Comparison of ENCODE assay signal across 18 cellular contexts in genomic region chr1:26362331-26362730, GRCh38. TPM values are rescaled to one million over a fixed set of nuclear protein-coding genes. Genes with fewer than 3 reads are reported as not detected.
DNase-seq lines count a peak whose midpoint lies in the region; ATAC-seq, FAIRE-seq and TF ChIP-seq lines count a peak whose summit lies in the region.
"Had no signal": no experiment of that assay in that cellular context is flagged by ENCODE, and none has a peak within 500 bp of the region (broad histone marks: within the 10 kb centered on the region; RNA-seq: fewer than 3 reads in every experiment).

No MANE protein-coding gene starts in this region.

- H3K27me3 Mint-ChIP-seq in activated naive CD8-positive, alpha-beta T cell = peaks cover 5% of the 10 kb centered on the region
- H3K27me3 Mint-ChIP-seq in activated naive CD8-positive, alpha-beta T cell treated with anti-CD3 and anti-CD28 coated beads for 36 hours = peaks cover 16% of the 10 kb centered on the region
- H3K27me3 Mint-ChIP-seq in type B pancreatic cell = peaks cover 69% of the 10 kb centered on the region

- H3K27me3 ChIP-seq in H7 (ENCODE audit: control insufficient read depth, insufficient read depth, low read length) = peaks cover 21% of the 10 kb centered on the region
- no peaks in the 10 kb centered on the region; a peak in 1 of 5 replicates for H3K27me3 ChIP-seq in K562 (ENCODE audit: control insufficient read depth in 2 of 2, insufficient read depth in 2 of 2, low read length in 2 of 2)

- H3K9me1 ChIP-seq in K562 (ENCODE audit: control insufficient read depth, insufficient read depth, low read length) = no peaks in the 10 kb centered on the region

- no peaks in the 10 kb centered on the region for H4K20me1 ChIP-seq in K562 (replicated peaks; ENCODE audit: control insufficient read depth, insufficient read depth, low read length)

- no TSS peak for BruUV-seq in K562 (replicated peaks; lab: Mats Ljungman, UMichigan)

- no peak overlapping the region for H3K27ac ChIP-seq in K562 (ENCODE audit: extremely low read depth, low read depth, low read length)
- H3K27ac ChIP-seq: GM23248 had no signal

- no peak for TF ChIP-seq EP300 in K562 (IDR thresholded peaks at IDR 0.05; ENCODE audit: low read length)

- ATAC-seq in K562 = no peak
- ATAC-seq in GM18861 (IDR thresholded peaks at IDR 0.05; ENCODE audit: unreplicated experiment) = no peak
- ATAC-seq: CD8-positive, alpha-beta T cell had no signal

- no peak overlapping the region for H3K4me2 ChIP-seq in K562 (ENCODE audit: insufficient read depth, low read length)

- H3K27ac Mint-ChIP-seq in activated naive CD8-positive, alpha-beta T cell = no peak overlapping the region
- H3K27ac Mint-ChIP-seq in activated naive CD8-positive, alpha-beta T cell treated with anti-CD3 and anti-CD28 coated beads for 36 hours = no peak overlapping the region
- H3K27ac Mint-ChIP-seq in type B pancreatic cell = no peak overlapping the region
- H3K27ac Mint-ChIP-seq: CD8-positive, alpha-beta T cell had no signal

- H3K36me3 Mint-ChIP-seq in activated naive CD8-positive, alpha-beta T cell = no peaks in the 10 kb centered on the region
- no peaks in the 10 kb centered on the region for H3K36me3 Mint-ChIP-seq in activated naive CD8-positive, alpha-beta T cell treated with anti-CD3 and anti-CD28 coated beads for 36 hours
- H3K36me3 Mint-ChIP-seq in type B pancreatic cell = no peaks in the 10 kb centered on the region
- H3K36me3 Mint-ChIP-seq: CD8-positive, alpha-beta T cell had no signal

- no peak overlapping the region for H2AFZ ChIP-seq in K562 (ENCODE audit: low read depth, low read length)
- H2AFZ ChIP-seq: GM23248 had no signal

- H3K36me3 ChIP-seq in H7 (replicated peaks; ENCODE audit: control insufficient read depth, insufficient read depth, low read length) (no peaks in the 10 kb centered on the region), K562 (ENCODE audit: control insufficient read depth, insufficient read depth, low read length) (no peaks in the 10 kb centered on the region)

- peaks cover 46% of the 10 kb centered on the region for H3K4me1 Mint-ChIP-seq in activated naive CD8-positive, alpha-beta T cell (ENCODE audit: low read depth)
- peaks cover 31% of the 10 kb centered on the region for H3K4me1 Mint-ChIP-seq in activated naive CD8-positive, alpha-beta T cell treated with anti-CD3 and anti-CD28 coated beads for 36 hours
- peaks cover 8% of the 10 kb centered on the region for H3K4me1 Mint-ChIP-seq in type B pancreatic cell (ENCODE audit: unreplicated experiment)

- TF ChIP-seq CTCF in K562 (IDR thresholded peaks at IDR 0.05 in 2 of 3, conservative IDR thresholded peaks at IDR 0.05 in 1 of 3; ENCODE audit: insufficient read depth in 2 of 3, low read depth in 1 of 3, low read length in 3 of 3) (no peak), type B pancreatic cell (conservative IDR thresholded peaks at IDR 0.05) (no peak)

- H3K79me2 ChIP-seq in K562 (ENCODE audit: control insufficient read depth, insufficient read depth, low read length) = no peaks in the 10 kb centered on the region

- WGBS in K562 (ENCODE audit: insufficient coverage, low coverage, missing lambda C conversion rate) = 24% methylated on average over 3 of the region's 3 CpGs

- H3K9ac ChIP-seq in K562 (ENCODE audit: insufficient read depth in 1 of 2, low read depth in 2 of 2, low read length in 2 of 2) = no peak overlapping the region
- H3K9ac ChIP-seq: GM23248 had no signal

- no peak for DNase-seq in activated naive CD8-positive, alpha-beta T cell treated with anti-CD3 and anti-CD28 coated beads for 36 hours
- DNase-seq in H7 (peak; percentile 4), K562 (ENCODE audit: extremely low read depth in 1 of 4, low spot score in 3 of 4) (no peak), type B pancreatic cell (ENCODE audit: extremely low spot score, unreplicated experiment) (no peak), DMS53 treated with DMSO at 0.1 percent for 48 hours (lab: John Stamatoyannopoulos, UW; ENCODE audit: unreplicated experiment) (no peak)
- DNase-seq in central memory CD4-positive, alpha-beta T cell = no peak
- DNase-seq: ACHN; C1 segment of cervical spinal cord; CD8-positive, alpha-beta T cell; COR-L47; GM23248 had no signal

- no peak overlapping the region for H3K4me3 ChIP-seq in H7 (ENCODE audit: insufficient read depth, low read depth, low read length)
- no peak overlapping the region for H3K4me3 ChIP-seq in K562
- H3K4me3 ChIP-seq: GM23248 had no signal

- CTCF ChIA-PET in K562 (lab: Yijun Ruan, JAX; ENCODE audit: low intra/inter-chr PET ratio) = no interaction called here

- H3K4me1 ChIP-seq in K562 (replicated peaks in 1 of 2; ENCODE audit: control insufficient read depth in 2 of 2, insufficient read depth in 2 of 2, low read length in 2 of 2) = peaks cover 6 to 35% of the 10 kb centered on the region in 2 experiments; a peak in 4 of 5 replicates

- in situ Hi-C loops in K562 (cut with MboI) = no loop called here

- no peak for FAIRE-seq in K562 (lab: Jason Lieb, UNC)
- FAIRE-seq: GM18507, H54 had no signal

- H3K9me3 Mint-ChIP-seq in activated naive CD8-positive, alpha-beta T cell (ENCODE audit: low read depth) = no peaks in the 10 kb centered on the region
- H3K9me3 Mint-ChIP-seq in activated naive CD8-positive, alpha-beta T cell treated with anti-CD3 and anti-CD28 coated beads for 36 hours = no peaks in the 10 kb centered on the region
- no peaks in the 10 kb centered on the region for H3K9me3 Mint-ChIP-seq in type B pancreatic cell
- H3K9me3 Mint-ChIP-seq: CD8-positive, alpha-beta T cell; IgD-negative memory B cell had no signal

- POLR2A ChIA-PET in K562 (lab: Yijun Ruan, JAX) = interaction anchor here (0.6 to 1.7 kb wide), 9 partner anchors 12 to 617 kb away, joined by 3 to 9 read pairs (median 4); no protein-coding TSS in a partner anchor

- no peak for TF ChIP-seq RAD21 in K562 (CRISPR knock-in tag; conservative IDR thresholded peaks at IDR 0.05 in 1 of 2, IDR thresholded peaks at IDR 0.05 in 1 of 2)

- no peaks in the 10 kb centered on the region for H3K9me3 ChIP-seq in K562 (replicated peaks; ENCODE audit: control insufficient read depth, insufficient read depth, low read depth, low read length)

- intact Hi-C loops in K562 (cut with micrococcal nuclease) = loop anchor here (2.0 kb wide), 2 partner anchors 34 to 42 kb away; no protein-coding TSS in a partner anchor

- no peak for TF ChIP-seq POLR2A in K562 (conservative IDR thresholded peaks at IDR 0.05)

- H3K4me3 Mint-ChIP-seq in activated naive CD8-positive, alpha-beta T cell = peak overlapping the region; percentile 54
- no peak overlapping the region for H3K4me3 Mint-ChIP-seq in activated naive CD8-positive, alpha-beta T cell treated with anti-CD3 and anti-CD28 coated beads for 36 hours
- peak overlapping the region; percentile 0 for H3K4me3 Mint-ChIP-seq in type B pancreatic cell

RNA-seq across cellular contexts. Expression of gene CRYBG2, which starts 8.4 kb away (rescaled TPM):
- 1 to 10 TPM; 4.9 to 5.1 TPM for total RNA-seq in activated naive CD8-positive, alpha-beta T cell treated with anti-CD3 and anti-CD28 coated beads for 36 hours
- 7.9 and 8.7 TPM in 2 replicates for total RNA-seq in H7 (2014; rRNA removed; shearing (Covaris generic))
- total RNA-seq in K562 (2011; cell fraction: chromatin; rRNA removed; ENCODE audit: low replicate concordance) = 7.8 and 10.7 TPM in 2 replicates
- total RNA-seq in K562 (2011; cell fraction: nucleolus; rRNA removed) = 10.0 and 10.2 TPM in 2 replicates
- total RNA-seq in K562 (2011; cell fraction: nucleoplasm; rRNA removed) = 5.7 and 6.5 TPM in 2 replicates
- total RNA-seq in K562 (2014; rRNA removed) (7.5 and 12.6 TPM in 2 replicates), K562 (2014; rRNA removed; fragmentation: Illumina TruSeq; extraction: Trizol) (1.3 and 2.1 TPM in 2 replicates), K562 (2015; rRNA removed; fragmentation: Illumina TruSeq; extraction: Trizol) (1.9 and 2.5 TPM in 2 replicates), K562 (2021) (8.5 and 8.8 TPM in 2 replicates), type B pancreatic cell (ENCODE audit: low replicate concordance) (20.0 and 67.7 TPM in 2 replicates)
- polyA plus RNA-seq in K562 (2011; rRNA removed) (3.3 and 3.8 TPM in 2 replicates), K562 (2014; fragmentation: Illumina TruSeq; extraction: Trizol) (3.7 and 5.1 TPM in 2 replicates), K562 (2014; fragmentation: Nextera tagmentation; extraction: Ambion mirVana) (1 to 10 TPM in 1 of 2 experiments, under 1 TPM in 1; 0.39 to 2.4 TPM), K562 (2014; rRNA removed) (3.1 and 8.1 TPM in 2 replicates)
- polyA plus RNA-seq in K562 (2011; cell fraction: cytosol; rRNA removed) = 4.8 and 8.5 TPM in 2 replicates
- polyA plus RNA-seq in K562 (2011; cell fraction: nucleus; rRNA removed) = 6.5 and 9.6 TPM in 2 replicates
- polyA plus RNA-seq in K562 (2012) = 4.3 and 24.3 TPM in 2 replicates
- polyA minus RNA-seq in K562 (2011; rRNA and poly(A)+ RNA removed) = 1.6 and 1.9 TPM in 2 replicates
- 5.9 and 7.5 TPM in 2 replicates for polyA minus RNA-seq in K562 (2011; cell fraction: cytosol; rRNA and poly(A)+ RNA removed)
- 2.6 and 4.4 TPM in 2 replicates for polyA minus RNA-seq in K562 (2011; cell fraction: nucleus; rRNA and poly(A)+ RNA removed)
- total RNA-seq: GM23248 had no signal
- polyA plus RNA-seq: GM23248 had no signal

RNA-seq across cellular contexts. Expression of gene ZNF683, which starts 10.2 kb away (rescaled TPM):
- total RNA-seq in activated naive CD8-positive, alpha-beta T cell treated with anti-CD3 and anti-CD28 coated beads for 36 hours = under 1 TPM; 0.27 to 0.32 TPM
- total RNA-seq in H7 (2014; rRNA removed; shearing (Covaris generic)) = not detected in 2 replicates
- total RNA-seq in K562 (2011; cell fraction: chromatin; rRNA removed; ENCODE audit: low replicate concordance) = not detected in 2 replicates
- not detected in 2 replicates for total RNA-seq in K562 (2011; cell fraction: nucleolus; rRNA removed)
- total RNA-seq in K562 (2011; cell fraction: nucleoplasm; rRNA removed) = not detected in 2 replicates
- total RNA-seq in K562 (2014; rRNA removed) = not detected in 2 replicates
- not detected in 2 replicates for total RNA-seq in K562 (2014; rRNA removed; fragmentation: Illumina TruSeq; extraction: Trizol)
- not detected in 2 replicates for total RNA-seq in K562 (2015; rRNA removed; fragmentation: Illumina TruSeq; extraction: Trizol)
- not detected in 2 replicates for total RNA-seq in K562 (2021)
- not detected in 2 replicates for polyA plus RNA-seq in K562 (2011; rRNA removed)
- polyA plus RNA-seq in K562 (2011; cell fraction: cytosol; rRNA removed) = not detected in 2 replicates
- polyA plus RNA-seq in K562 (2011; cell fraction: nucleus; rRNA removed) = not detected in 2 replicates
- polyA plus RNA-seq in K562 (2012) = not detected in 2 replicates
- not detected in 2 replicates for polyA plus RNA-seq in K562 (2014; fragmentation: Illumina TruSeq; extraction: Trizol)
- polyA plus RNA-seq in K562 (2014; fragmentation: Nextera tagmentation; extraction: Ambion mirVana) = not detected
- polyA plus RNA-seq in K562 (2014; rRNA removed) = not detected in 2 replicates
- not detected in 2 replicates for polyA minus RNA-seq in K562 (2011; rRNA and poly(A)+ RNA removed)
- polyA minus RNA-seq in K562 (2011; cell fraction: cytosol; rRNA and poly(A)+ RNA removed) = not detected in 2 replicates
- polyA minus RNA-seq in K562 (2011; cell fraction: nucleus; rRNA and poly(A)+ RNA removed) = not detected in 2 replicates
- total RNA-seq in type B pancreatic cell (ENCODE audit: low replicate concordance) = not detected in 2 replicates
- total RNA-seq: A172, GM23248, HT-29 had no signal
- polyA plus RNA-seq: GM23248 had no signal

RNA-seq across cellular contexts. Expression of gene CD52, which starts 44.6 kb away (rescaled TPM):
- total RNA-seq in activated naive CD8-positive, alpha-beta T cell treated with anti-CD3 and anti-CD28 coated beads for 36 hours = 100 to 1,000 TPM; 263 to 278 TPM
- total RNA-seq in H7 (2014; rRNA removed; shearing (Covaris generic)) = 5.1 and 8.3 TPM in 2 replicates
- total RNA-seq in K562 (2011; cell fraction: chromatin; rRNA removed; ENCODE audit: low replicate concordance) = 26.7 and 65.5 TPM in 2 replicates
- total RNA-seq in K562 (2011; cell fraction: nucleolus; rRNA removed) = 72.0 and 78.5 TPM in 2 replicates
- 50.2 and 55.9 TPM in 2 replicates for total RNA-seq in K562 (2011; cell fraction: nucleoplasm; rRNA removed)
- total RNA-seq in K562 (2014; rRNA removed) (34.9 and 43.3 TPM in 2 replicates), K562 (2014; rRNA removed; fragmentation: Illumina TruSeq; extraction: Trizol) (127 TPM in 2 replicates), K562 (2015; rRNA removed; fragmentation: Illumina TruSeq; extraction: Trizol) (182 and 185 TPM in 2 replicates), K562 (2021) (70.9 and 90.7 TPM in 2 replicates), type B pancreatic cell (ENCODE audit: low replicate concordance) (0.75 and 0.93 TPM in 2 replicates)
- polyA plus RNA-seq in K562 (2011; rRNA removed) (312 and 418 TPM in 2 replicates), K562 (2014; fragmentation: Illumina TruSeq; extraction: Trizol) (147 and 173 TPM in 2 replicates), K562 (2014; fragmentation: Nextera tagmentation; extraction: Ambion mirVana) (100 to 1,000 TPM; 355 to 488 TPM), K562 (2014; rRNA removed) (152 and 198 TPM in 2 replicates)
- polyA plus RNA-seq in K562 (2011; cell fraction: cytosol; rRNA removed) = 457 and 520 TPM in 2 replicates
- polyA plus RNA-seq in K562 (2011; cell fraction: nucleus; rRNA removed) = 77.7 and 147 TPM in 2 replicates
- polyA plus RNA-seq in K562 (2012) = 170 and 195 TPM in 2 replicates
- 56.1 and 74.7 TPM in 2 replicates for polyA minus RNA-seq in K562 (2011; rRNA and poly(A)+ RNA removed)
- polyA minus RNA-seq in K562 (2011; cell fraction: cytosol; rRNA and poly(A)+ RNA removed) = 28.1 and 33.6 TPM in 2 replicates
- 6.9 and 14.1 TPM in 2 replicates for polyA minus RNA-seq in K562 (2011; cell fraction: nucleus; rRNA and poly(A)+ RNA removed)
- total RNA-seq: A172, GM23248 had no signal
- polyA plus RNA-seq: GM23248 had no signal

RNA-seq across cellular contexts. Expression of gene LIN28A, which starts 48.3 kb away (rescaled TPM):
- total RNA-seq in activated naive CD8-positive, alpha-beta T cell treated with anti-CD3 and anti-CD28 coated beads for 36 hours = not detected
- total RNA-seq in H7 (2014; rRNA removed; shearing (Covaris generic)) = 863 and 868 TPM in 2 replicates
- total RNA-seq in K562 (2011; cell fraction: chromatin; rRNA removed; ENCODE audit: low replicate concordance) = 0.51 and 0.97 TPM in 2 replicates
- total RNA-seq in K562 (2011; cell fraction: nucleolus; rRNA removed) = 0.53 and 0.67 TPM in 2 replicates
- total RNA-seq in K562 (2011; cell fraction: nucleoplasm; rRNA removed) = 0.81 and 1.5 TPM in 2 replicates
- total RNA-seq in K562 (2014; rRNA removed) = 3.1 and 3.8 TPM in 2 replicates
- total RNA-seq in K562 (2014; rRNA removed; fragmentation: Illumina TruSeq; extraction: Trizol) = 4.3 and 4.5 TPM in 2 replicates
- 4.5 and 5.4 TPM in 2 replicates for total RNA-seq in K562 (2015; rRNA removed; fragmentation: Illumina TruSeq; extraction: Trizol)
- 5.1 TPM in 2 replicates for total RNA-seq in K562 (2021)
- 0.26 and 5.2 TPM in 2 replicates for polyA plus RNA-seq in K562 (2011; rRNA removed)
- 0.25 and 1.9 TPM in 2 replicates for polyA plus RNA-seq in K562 (2011; cell fraction: cytosol; rRNA removed)
- polyA plus RNA-seq in K562 (2011; cell fraction: nucleus; rRNA removed) = 0.15 and 1.7 TPM in 2 replicates
- 0.24 and 1.0 TPM in 2 replicates for polyA plus RNA-seq in K562 (2012)
- polyA plus RNA-seq in K562 (2014; fragmentation: Illumina TruSeq; extraction: Trizol) = 3.5 and 3.9 TPM in 2 replicates
- 1 to 10 TPM in 1 of 2 experiments, under 1 TPM in 1; 0.80 to 1.0 TPM for polyA plus RNA-seq in K562 (2014; fragmentation: Nextera tagmentation; extraction: Ambion mirVana)
- 2.4 and 3.2 TPM in 2 replicates for polyA plus RNA-seq in K562 (2014; rRNA removed)
- polyA minus RNA-seq in K562 (2011; rRNA and poly(A)+ RNA removed) = 0.69 and 13.6 TPM in 2 replicates
- 0.36 and 6.4 TPM in 2 replicates for polyA minus RNA-seq in K562 (2011; cell fraction: cytosol; rRNA and poly(A)+ RNA removed)
- 0.11 and 0.81 TPM in 2 replicates for polyA minus RNA-seq in K562 (2011; cell fraction: nucleus; rRNA and poly(A)+ RNA removed)
- total RNA-seq in type B pancreatic cell (ENCODE audit: low replicate concordance) = 3.1 and 26.2 TPM in 2 replicates
- total RNA-seq: A172; CD8-positive, alpha-beta T cell; GM23248; HT-29 had no signal
- polyA plus RNA-seq: IgD-negative memory B cell had no signal

RNA-seq across cellular contexts. Expression of gene UBXN11, which starts 55.9 kb away (rescaled TPM):
- total RNA-seq in activated naive CD8-positive, alpha-beta T cell treated with anti-CD3 and anti-CD28 coated beads for 36 hours = 10 to 100 TPM; 30.5 to 31.7 TPM
- total RNA-seq in H7 (2014; rRNA removed; shearing (Covaris generic)) = 13.4 and 14.6 TPM in 2 replicates
- 26.5 and 67.3 TPM in 2 replicates for total RNA-seq in K562 (2011; cell fraction: chromatin; rRNA removed; ENCODE audit: low replicate concordance)
- total RNA-seq in K562 (2011; cell fraction: nucleolus; rRNA removed) = 42.6 and 44.4 TPM in 2 replicates
- 37.0 and 39.5 TPM in 2 replicates for total RNA-seq in K562 (2011; cell fraction: nucleoplasm; rRNA removed)
- total RNA-seq in K562 (2014; rRNA removed) (11.3 and 11.5 TPM in 2 replicates), K562 (2014; rRNA removed; fragmentation: Illumina TruSeq; extraction: Trizol) (2.6 and 4.0 TPM in 2 replicates), K562 (2015; rRNA removed; fragmentation: Illumina TruSeq; extraction: Trizol) (8.1 and 8.2 TPM in 2 replicates), K562 (2021) (20.2 and 24.9 TPM in 2 replicates), type B pancreatic cell (ENCODE audit: low replicate concordance) (27.1 and 50.5 TPM in 2 replicates)
- polyA plus RNA-seq in K562 (2011; rRNA removed) (17.5 and 20.9 TPM in 2 replicates), K562 (2014; fragmentation: Illumina TruSeq; extraction: Trizol) (12.3 and 14.7 TPM in 2 replicates), K562 (2014; fragmentation: Nextera tagmentation; extraction: Ambion mirVana) (1 to 10 TPM in 1 of 2 experiments, under 1 TPM in 1; 0.48 to 2.1 TPM), K562 (2014; rRNA removed) (30.6 and 34.3 TPM in 2 replicates)
- 20.1 and 26.4 TPM in 2 replicates for polyA plus RNA-seq in K562 (2011; cell fraction: cytosol; rRNA removed)
- polyA plus RNA-seq in K562 (2011; cell fraction: nucleus; rRNA removed) = 134 and 188 TPM in 2 replicates
- 23.4 and 28.6 TPM in 2 replicates for polyA plus RNA-seq in K562 (2012)
- polyA minus RNA-seq in K562 (2011; rRNA and poly(A)+ RNA removed) = 9.3 and 10.4 TPM in 2 replicates
- 7.9 and 8.8 TPM in 2 replicates for polyA minus RNA-seq in K562 (2011; cell fraction: cytosol; rRNA and poly(A)+ RNA removed)
- polyA minus RNA-seq in K562 (2011; cell fraction: nucleus; rRNA and poly(A)+ RNA removed) = 26.3 and 27.6 TPM in 2 replicates
